In the genomic region with DNA sequence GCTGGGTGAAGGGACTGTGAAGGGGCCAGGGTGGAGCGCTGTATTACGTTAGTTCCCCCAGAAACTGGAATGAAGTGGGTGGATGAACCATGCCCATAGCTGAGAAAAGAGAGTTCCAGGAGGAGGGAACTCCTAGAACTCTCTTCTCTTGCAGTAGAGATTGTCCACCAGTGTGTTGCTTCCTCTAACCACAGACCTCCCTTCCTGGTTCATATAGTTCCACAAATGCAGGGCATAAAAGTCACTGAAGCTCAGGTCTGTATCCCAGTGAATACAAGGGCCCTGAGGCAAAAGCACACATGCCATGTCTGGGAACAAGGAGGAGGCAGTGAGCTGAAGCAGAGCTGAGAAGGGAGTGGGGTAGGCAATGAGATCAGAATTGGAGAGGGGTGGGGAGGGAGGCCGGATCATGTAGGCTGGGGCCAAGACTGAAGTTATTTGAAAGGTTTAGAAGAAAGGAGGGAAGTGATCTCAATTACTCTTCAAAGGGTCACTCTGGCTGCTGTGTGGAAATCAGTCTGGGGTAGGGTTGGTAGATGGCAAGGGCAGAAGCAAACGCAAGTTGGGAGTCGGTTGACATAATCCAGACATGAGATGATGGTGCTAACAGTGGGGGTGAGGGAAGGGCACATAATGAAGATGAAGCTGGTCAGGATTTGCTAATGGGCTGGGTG, we compare ENCODE assay signal across 13 cellular contexts. TPM values are rescaled to one million over a fixed set of nuclear protein-coding genes. Genes with fewer than 3 reads are reported as not detected.
DNase-seq lines count a peak whose midpoint lies in the region; ATAC-seq, FAIRE-seq and TF ChIP-seq lines count a peak whose summit lies in the region.
"Had no signal": no experiment of that assay in that cellular context is flagged by ENCODE, and none has a peak within 500 bp of the region (broad histone marks: within the 10 kb centered on the region; RNA-seq: fewer than 3 reads in every experiment).

No MANE protein-coding gene starts in this region.

- H3K4me3 ChIP-seq in cardiac fibroblast (replicated peaks in 1 of 2; ENCODE audit: low read depth in 2 of 2, low read length in 2 of 2) (no peak overlapping the region), mucosa of descending colon (no peak overlapping the region)
- H3K4me3 ChIP-seq: K562 had no signal

- TF ChIP-seq CTCF in cardiac fibroblast (IDR thresholded peaks at IDR 0.05; ENCODE audit: low read depth, low read length) (no peak), mucosa of descending colon (IDR thresholded peaks at IDR 0.05) (no peak)

- H3K9me3 ChIP-seq in mucosa of descending colon, result no peaks in the 10 kb centered on the region

- no peak for DNase-seq in Right ventricle myocardium superior
- DNase-seq in cardiac septum (ENCODE audit: low spot score), result no peak
- peak; percentile 34 to 49 for DNase-seq in cardiac fibroblast (ENCODE audit: low read depth in 2 of 2)
- DNase-seq in mucosa of descending colon, result peak in 1 of 3 donors; percentile 8
- DNase-seq in DMS 273 treated with DMSO at 0.1 percent for 48 hours (lab: John Stamatoyannopoulos, UW), result no peak
- no peak for DNase-seq in HTR-8/SVneo (ENCODE audit: insufficient read length, low spot score)
- no peak for DNase-seq in NCI-H1694 treated with DMSO at 0.1 percent for 48 hours (lab: John Stamatoyannopoulos, UW)
- no peak for DNase-seq in NAMALWA (ENCODE audit: low spot score)
- DNase-seq: SHP77 treated with DMSO at 0.1 percent for 48 hours had no signal

- no peak for FAIRE-seq in HTR-8/SVneo (lab: Jason Lieb, UNC)
- FAIRE-seq: K562 had no signal

- ATAC-seq in Right ventricle myocardium superior (ENCODE audit: poor library complexity) (peak; percentile 70), mucosa of descending colon (peak; percentile 54)
- ATAC-seq: HCT116, K562 had no signal

- no peaks in the 10 kb centered on the region for H3K36me3 ChIP-seq in mucosa of descending colon (ENCODE audit: low read depth)

- intact Hi-C loops in Right ventricle myocardium superior (cut with DNase I) (no loop called here), cardiac septum (cut with DNase I) (no loop called here), mucosa of descending colon (cut with DNase I, micrococcal nuclease) (no loop called here)

- H3K4me1 ChIP-seq in mucosa of descending colon (ENCODE audit: low read depth), result no peaks in the 10 kb centered on the region

RNA-seq across cellular contexts. Expression of a gene that starts 6.5 kb away (rescaled TPM):
- total RNA-seq in Right ventricle myocardium superior (not detected), cardiac septum (not detected), mucosa of descending colon (not detected)
- total RNA-seq: glomerular endothelial cell, K562, ureter had no signal

RNA-seq across cellular contexts. Expression of a gene that starts 10.3 kb away (rescaled TPM):
- total RNA-seq in Right ventricle myocardium superior (4.1 TPM), cardiac septum (7.2 TPM), mucosa of descending colon (1 to 10 TPM; 1.8 to 9.2 (median 3.2) TPM)

RNA-seq across cellular contexts. Expression of a gene that starts 49.0 kb away (rescaled TPM):
- total RNA-seq in Right ventricle myocardium superior (8.3 TPM), cardiac septum (7.4 TPM), mucosa of descending colon (10 to 100 TPM; 10.5 to 11.6 (median 11.6) TPM)

Comparison
In these comparisons a context has a peak if more than half of its experiments do, and no peak if none do; other contexts are left out.
1. DNase-seq: peak in cardiac fibroblast (2 of 2); none in Right ventricle myocardium superior (single experiment), cardiac septum (single experiment), DMS 273 treated with DMSO at 0.1 percent for 48 hours (single experiment), HTR-8/SVneo (single experiment), NCI-H1694 treated with DMSO at 0.1 percent for 48 hours (single experiment) and NAMALWA (single experiment).